In genomic region chr2:168802825-168803726, GRCh38 we compare ENCODE assay signal across 16 cellular contexts. TPM values are rescaled to one million over a fixed set of nuclear protein-coding genes. Genes with fewer than 3 reads are reported as not detected.
DNase-seq lines count a peak whose midpoint lies in the region; ATAC-seq, FAIRE-seq and TF ChIP-seq lines count a peak whose summit lies in the region.
"Had no signal": no experiment of that assay in that cellular context is flagged by ENCODE, and none has a peak within 500 bp of the region (broad histone marks: within the 10 kb centered on the region; RNA-seq: fewer than 3 reads in every experiment).

No MANE protein-coding gene starts in this region.

- H3K79me2 ChIP-seq in K562 (ENCODE audit: control insufficient read depth, insufficient read depth, low read length), result peaks cover 54% of the 10 kb centered on the region

- BruUV-seq in K562 (replicated peaks; lab: Mats Ljungman, UMichigan), result TSS peak; percentile 76

- POLR2A ChIA-PET in K562 (lab: Yijun Ruan, JAX), result interaction anchor here (1.0 to 7.3 kb wide), 7 partner anchors 9 to 105 kb away, joined by 3 to 81 read pairs (median 5); no protein-coding TSS in a partner anchor

- in situ Hi-C loops in K562 (cut with MboI), result no loop called here

- H2AFZ ChIP-seq in K562 (ENCODE audit: low read depth, low read length), result peak overlapping the region; percentile 94

- CTCF ChIA-PET in K562 (lab: Yijun Ruan, JAX; ENCODE audit: low intra/inter-chr PET ratio), result interaction anchor here (0.6 kb wide), 1 partner anchor 594 kb away, joined by 4 read pairs; no protein-coding TSS in a partner anchor

- H3K27me3 ChIP-seq in K562 (ENCODE audit: control insufficient read depth in 2 of 2, insufficient read depth in 2 of 2, low read length in 2 of 2), result no peaks in the 10 kb centered on the region
- no peaks in the 10 kb centered on the region for H3K27me3 ChIP-seq in right lobe of liver
- H3K27me3 ChIP-seq in spleen (replicated peaks in 1 of 7), result peaks cover 0 to 14% (median 0%) of the 10 kb centered on the region in 7 donors

- no peaks in the 10 kb centered on the region for H3K9me1 ChIP-seq in K562 (ENCODE audit: control insufficient read depth, insufficient read depth, low read length)

- H3K9ac ChIP-seq in K562 (ENCODE audit: insufficient read depth in 1 of 2, low read depth in 2 of 2, low read length in 2 of 2), result peak overlapping the region; percentile 67 to 87; a peak in 3 of 4 replicates

- H3K9me3 ChIP-seq in K562 (replicated peaks; ENCODE audit: control insufficient read depth, insufficient read depth, low read depth, low read length), result no peaks in the 10 kb centered on the region
- H3K9me3 ChIP-seq in right lobe of liver, result no peaks in the 10 kb centered on the region
- H3K9me3 ChIP-seq in spleen, result no peaks in the 10 kb centered on the region

- peak overlapping the region; percentile 85 for H3K4me2 ChIP-seq in K562 (ENCODE audit: insufficient read depth, low read length)

- no peaks in the 10 kb centered on the region for H4K20me1 ChIP-seq in K562 (replicated peaks; ENCODE audit: control insufficient read depth, insufficient read depth, low read length)

- H3K4me1 ChIP-seq in K562 (replicated peaks in 1 of 2; ENCODE audit: control insufficient read depth in 2 of 2, insufficient read depth in 2 of 2, low read length in 2 of 2), result peaks cover 14 to 81% of the 10 kb centered on the region in 2 experiments; a peak in 4 of 5 replicates
- no peaks in the 10 kb centered on the region for H3K4me1 ChIP-seq in right lobe of liver
- peaks cover 3 to 27% (median 16%) of the 10 kb centered on the region in 6 donors for H3K4me1 ChIP-seq in spleen

- ATAC-seq in K562, result peak; percentile 8
- no peak for ATAC-seq in right lobe of liver

- peaks cover 4% of the 10 kb centered on the region for H3K36me3 ChIP-seq in K562 (ENCODE audit: control insufficient read depth, insufficient read depth, low read length)
- no peaks in the 10 kb centered on the region for H3K36me3 ChIP-seq in right lobe of liver
- no peaks in the 10 kb centered on the region for H3K36me3 ChIP-seq in spleen

- TF ChIP-seq POLR2A in K562 (conservative IDR thresholded peaks at IDR 0.05) (no peak; the same call in 1 of the 2 replicates), right lobe of liver (IDR thresholded peaks at IDR 0.05) (no peak), spleen (IDR thresholded peaks at IDR 0.05) (no peak)

- DNase-seq in HT-29 (ENCODE audit: low spot score) (peak; percentile 41), K562 (ENCODE audit: extremely low read depth in 1 of 4, low spot score in 3 of 4) (peak; percentile 42 to 73 (median 50)), right lobe of liver (no peak), spleen (no peak), iPS-NIHi7 (ENCODE audit: extremely low spot score) (no peak), COR-L47 (lab: John Stamatoyannopoulos, UW) (no peak), GM10266 (ENCODE audit: extremely low spot score) (no peak)
- DNase-seq: activated CD4-positive, alpha-beta T cell treated with anti-CD3 and anti-CD28 coated beads for 4 hours; kidney glomerular epithelial cell; NCI-H2029; nucleus accumbens; stimulated activated CD4-positive, alpha-beta T cell treated with anti-CD3 and anti-CD28 coated beads, Interleukin-4, amount 100 ng/mL, for 24 hours; stimulated activated naive CD4-positive, alpha-beta T cell; SW 1271 had no signal

- peak; percentile 32 for FAIRE-seq in K562 (lab: Jason Lieb, UNC)
- FAIRE-seq: frontal cortex had no signal

- H3K4me3 ChIP-seq in K562 (peak overlapping the region; percentile 38), right lobe of liver (peak overlapping the region; percentile 14 to 31 (median 18)), spleen (peak overlapping the region in 6 of 8 donors; percentile 2 to 44 (median 15))

- intact Hi-C loops in K562 (cut with micrococcal nuclease) (loop anchor here (1.0 to 10.0 kb wide), 3 partner anchors 29 to 858 kb away; no protein-coding TSS in a partner anchor), right lobe of liver (cut with DNase I) (no loop called here), spleen (cut with DNase I; ENCODE audit: low total_unique reads) (no loop called here)

- peak; percentile 85 for TF ChIP-seq EP300 in K562 (IDR thresholded peaks at IDR 0.05; ENCODE audit: low read length)

- 0% methylated on average over 5 of the region's 5 CpGs for WGBS in K562 (ENCODE audit: insufficient coverage, low coverage, missing lambda C conversion rate)
- WGBS in right lobe of liver (ENCODE audit: insufficient coverage, low coverage, low lambda C conversion rate, missing lambda C conversion rate), result 44% methylated on average over 5 of the region's 5 CpGs
- 67 to 86% (median 79%) methylated on average over 5 of the region's 5 CpGs for WGBS in spleen, 5 donors

- no peak; a peak in 1 of 4 replicates for TF ChIP-seq RAD21 in K562 (CRISPR knock-in tag; conservative IDR thresholded peaks at IDR 0.05 in 1 of 2, IDR thresholded peaks at IDR 0.05 in 1 of 2)

- H3K27ac ChIP-seq in K562 (ENCODE audit: extremely low read depth, low read depth, low read length), result peak overlapping the region; percentile 89
- peak overlapping the region; percentile 20 to 43 (median 31) for H3K27ac ChIP-seq in right lobe of liver
- peak overlapping the region in 6 of 8 donors; percentile 12 to 51 (median 34) for H3K27ac ChIP-seq in spleen

- no peak for TF ChIP-seq CTCF in K562 (IDR thresholded peaks at IDR 0.05 in 2 of 3, conservative IDR thresholded peaks at IDR 0.05 in 1 of 3; ENCODE audit: insufficient read depth in 2 of 3, low read depth in 1 of 3, low read length in 3 of 3)
- TF ChIP-seq CTCF in right lobe of liver (IDR thresholded peaks at IDR 0.05), result no peak
- no peak for TF ChIP-seq CTCF in spleen (IDR thresholded peaks at IDR 0.05 in 8 of 11, conservative IDR thresholded peaks at IDR 0.05 in 3 of 11)
- TF ChIP-seq CTCF in GM10266 (IDR thresholded peaks at IDR 0.05; ENCODE audit: control insufficient read depth, insufficient read depth, low read depth, missing control alignments), result no peak

TF ChIP-seq in K562, 482 proteins besides CTCF, POLR2A, EP300 and RAD21 (continues in another document):
- peak; percentile 25; the same call in 1 of the 2 replicates for TF ChIP-seq RBFOX2 (IDR thresholded peaks at IDR 0.05; ENCODE audit: low read depth, low read length)
- peak; percentile 27; the same call in 1 of the 2 replicates for TF ChIP-seq FOXM1 (IDR thresholded peaks at IDR 0.05; ENCODE audit: low read depth)
- TF ChIP-seq FOXM1 (CRISPR knock-in tag; IDR thresholded peaks at IDR 0.05; ENCODE audit: low read depth), result no peak
- no peak for TF ChIP-seq PBX2 (CRISPR knock-in tag; IDR thresholded peaks at IDR 0.05; ENCODE audit: low read depth)
- 0 out of 2 replicates have a peak, but pooled peaks have one; percentile 22 for TF ChIP-seq PBX2 (tag; conservative IDR thresholded peaks at IDR 0.05; ENCODE audit: low read depth)

RNA-seq across cellular contexts. Expression of gene NOSTRIN, which starts 0.6 kb away (rescaled TPM):
- 5.1 and 5.6 TPM in 2 replicates for total RNA-seq in HT-29 (2014; rRNA removed; shearing (Covaris generic))
- total RNA-seq in K562 (2011; cell fraction: chromatin; rRNA removed; ENCODE audit: low replicate concordance), result 31.6 and 70.5 TPM in 2 replicates
- total RNA-seq in K562 (2011; cell fraction: nucleolus; rRNA removed), result 13.3 and 16.6 TPM in 2 replicates
- 34.2 and 67.0 TPM in 2 replicates for total RNA-seq in K562 (2011; cell fraction: nucleoplasm; rRNA removed)
- total RNA-seq in K562 (2014; rRNA removed) (33.8 and 51.0 TPM in 2 replicates), K562 (2014; rRNA removed; fragmentation: Illumina TruSeq; extraction: Trizol) (68.1 and 86.4 TPM in 2 replicates), K562 (2015; rRNA removed; fragmentation: Illumina TruSeq; extraction: Trizol) (46.2 and 51.9 TPM in 2 replicates), K562 (2021) (50.9 and 56.3 TPM in 2 replicates), right lobe of liver (10 to 100 TPM in 1 of 6 experiments, 1 to 10 TPM in 5; 3.6 to 20.9 (median 9.0) TPM), spleen (10 to 100 TPM in 4 of 7 donors, 1 to 10 TPM in 3; 3.7 to 20.3 (median 13.2) TPM)
- polyA plus RNA-seq in K562 (2011; rRNA removed) (13.8 and 26.7 TPM in 2 replicates), K562 (2014; fragmentation: Illumina TruSeq; extraction: Trizol) (73.0 and 81.1 TPM in 2 replicates), K562 (2014; fragmentation: Nextera tagmentation; extraction: Ambion mirVana) (10 to 100 TPM; 51.9 to 82.9 TPM), K562 (2014; rRNA removed) (41.7 and 59.4 TPM in 2 replicates), spleen (10 to 100 TPM in 1 of 3 donors, 1 to 10 TPM in 2; 3.5 to 10.2 (median 9.7) TPM)
- 2.5 and 3.7 TPM in 2 replicates for polyA plus RNA-seq in K562 (2011; cell fraction: cytosol; rRNA removed)
- polyA plus RNA-seq in K562 (2011; cell fraction: nucleus; rRNA removed), result 13.8 and 19.0 TPM in 2 replicates
- polyA plus RNA-seq in K562 (2012), result 33.4 and 74.8 TPM in 2 replicates
- polyA minus RNA-seq in K562 (2011; rRNA and poly(A)+ RNA removed), result 30.8 and 41.4 TPM in 2 replicates
- polyA minus RNA-seq in K562 (2011; cell fraction: cytosol; rRNA and poly(A)+ RNA removed), result 6.0 and 9.7 TPM in 2 replicates
- polyA minus RNA-seq in K562 (2011; cell fraction: nucleus; rRNA and poly(A)+ RNA removed), result 40.0 and 42.3 TPM in 2 replicates
- polyA plus RNA-seq: IgD-negative memory B cell had no signal

Comparison
In these comparisons a context has a peak if more than half of its experiments do, and no peak if none do; other contexts are left out.
1. DNase-seq: peak in HT-29 (single experiment) and K562 (4 of 4); none in right lobe of liver (0 of 3), spleen (single experiment), iPS-NIHi7 (single experiment), COR-L47 (single experiment) and GM10266 (single experiment).
2. H3K27ac ChIP-seq: peak in every context shown above with its lines; median percentile 89 in K562; 34 in spleen; 31 in right lobe of liver.
3. Peak in every context shown above with its lines, with median percentiles within 50 percentile points of each other: H3K4me3 ChIP-seq.